ENCODE assay signal across 7 cellular contexts in genomic region chr5:80722916-80723315, GRCh38.
"Had no signal": no experiment of that assay in that cellular context is flagged by ENCODE, and none has a peak within 500 bp of the region (broad histone marks: within the 10 kb centered on the region; RNA-seq: fewer than 3 reads in every experiment).

No MANE protein-coding gene starts in this region.

- FAIRE-seq: HepG2, HTR-8/SVneo had no signal

- H3K27ac ChIP-seq: HL-60, KMS-11 had no signal

- H3K9ac ChIP-seq: KMS-11 had no signal

- H3K4me2 ChIP-seq: KMS-11 had no signal

- DNase-seq: IMR-90, KBM-7, KG1 had no signal

- ATAC-seq: HepG2 had no signal
